ENCODE assay signal across 16 cellular contexts in the genomic region with DNA sequence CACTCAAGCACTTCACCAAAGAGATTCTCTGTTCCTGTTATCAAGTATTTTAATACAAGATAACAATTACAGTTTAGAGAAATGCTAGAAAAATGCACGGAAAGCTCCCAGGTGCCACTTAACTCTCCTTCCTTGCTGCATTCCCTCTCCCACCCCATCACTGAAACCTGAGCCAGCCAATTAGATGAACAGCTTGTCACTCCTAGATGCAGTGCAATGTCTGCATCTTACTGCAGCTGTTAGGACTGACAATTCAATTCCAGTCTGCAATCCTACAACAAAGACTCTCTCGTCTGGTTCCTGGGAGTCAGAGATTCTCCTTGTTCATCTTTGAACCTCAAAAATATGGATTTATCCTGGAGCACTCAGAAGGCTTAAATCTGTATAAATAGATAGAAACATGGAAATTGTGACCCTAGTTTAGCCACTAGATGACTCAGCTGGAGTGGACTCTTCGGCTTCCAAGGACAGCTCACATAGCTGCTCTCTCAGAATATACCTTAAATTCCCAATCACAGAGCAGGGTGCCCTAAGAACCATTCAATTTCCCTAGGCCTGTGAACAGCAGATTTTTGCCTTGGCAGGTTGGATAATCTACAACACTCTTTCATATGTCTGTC.
DNase-seq lines count a peak whose midpoint lies in the region; ATAC-seq and TF ChIP-seq lines count a peak whose summit lies in the region.
"Had no signal": no experiment of that assay in that cellular context is flagged by ENCODE, and none has a peak within 500 bp of the region (broad histone marks: within the 10 kb centered on the region; RNA-seq: fewer than 3 reads in every experiment).

No MANE protein-coding gene starts in this region.

- peaks cover 49% of the 10 kb centered on the region for H3K4me1 Mint-ChIP-seq in glutamatergic neuron (ENCODE audit: low read depth, unreplicated experiment)

- H3K27me3 Mint-ChIP-seq in glutamatergic neuron (ENCODE audit: unreplicated experiment): peaks cover 4% of the 10 kb centered on the region

- DNase-seq in NCI-H510A treated with DMSO at 0.1 percent for 48 hours (lab: John Stamatoyannopoulos, UW) (peak; percentile 59), NCI-H510A (lab: John Stamatoyannopoulos, UW) (no peak), NCI-H446 treated with DMSO at 0.1 percent for 48 hours (lab: John Stamatoyannopoulos, UW) (peak; percentile 41), glutamatergic neuron (peak; percentile 45), HuH-7 (ENCODE audit: low spot score) (no peak), hippocampal formation (lab: John Stamatoyannopoulos, UW) (no peak)
- DNase-seq: activated CD4-positive, alpha-beta T cell treated with anti-CD3 and anti-CD28 coated beads, Interleukin-2, amount 50 U/mL, for 4 hours; effector CD4-positive, alpha-beta T cell; foreskin fibroblast; KBM-7; NCI-H774; psoas muscle; stimulated activated CD4-positive, alpha-beta T cell treated with anti-CD3 and anti-CD28 coated beads, Interleukin-1b, Interleukin-23, amount 100 ng/mL, for 48 hours; trophoblast cell had no signal

- no peak for TF ChIP-seq CTCF in glutamatergic neuron (IDR thresholded peaks at IDR 0.05; ENCODE audit: partially characterized antibody, unreplicated experiment)

- H3K4me3 Mint-ChIP-seq in glutamatergic neuron (ENCODE audit: unreplicated experiment): peak overlapping the region; percentile 53

- ATAC-seq in HG02610 (IDR thresholded peaks at IDR 0.05; ENCODE audit: unreplicated experiment) (no peak), GM19397 (IDR thresholded peaks at IDR 0.05; ENCODE audit: unreplicated experiment) (no peak)
- ATAC-seq: psoas muscle had no signal

- peak overlapping the region; percentile 98 for H3K27ac Mint-ChIP-seq in glutamatergic neuron (ENCODE audit: unreplicated experiment)

- H3K9me3 Mint-ChIP-seq in glutamatergic neuron (ENCODE audit: unreplicated experiment): peaks cover 3% of the 10 kb centered on the region

- H3K36me3 Mint-ChIP-seq in glutamatergic neuron (ENCODE audit: unreplicated experiment): no peaks in the 10 kb centered on the region

Comparison
In these comparisons a context has a peak if more than half of its experiments do, and no peak if none do; other contexts are left out.
1. DNase-seq: peak in NCI-H510A treated with DMSO at 0.1 percent for 48 hours (single experiment), NCI-H446 treated with DMSO at 0.1 percent for 48 hours (single experiment) and glutamatergic neuron (single experiment); none in NCI-H510A (single experiment), HuH-7 (single experiment) and hippocampal formation (0 of 2).